ENCODE assay signal across 1 cellular context in the genomic region with DNA sequence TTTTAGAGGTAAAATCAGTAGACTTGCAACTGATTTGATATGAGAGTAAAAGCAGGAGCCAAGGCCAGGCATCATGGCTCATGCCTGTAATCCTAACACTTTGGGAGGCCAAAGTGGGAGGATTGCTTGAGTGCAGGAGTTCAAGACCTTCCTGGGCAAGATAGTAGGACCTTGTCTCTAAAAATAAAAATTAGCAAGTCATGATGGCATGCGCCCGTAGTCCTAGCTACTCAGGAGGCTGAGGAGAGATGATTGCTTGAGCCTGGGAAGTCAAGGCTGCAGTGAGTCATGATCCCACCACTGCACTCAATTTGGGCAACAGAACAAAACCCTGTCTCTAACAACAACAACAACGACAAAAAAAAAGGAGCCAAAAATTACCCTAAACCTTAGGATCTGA.
TF ChIP-seq lines count a peak whose summit lies in the region.

No MANE protein-coding gene starts in this region.

TF ChIP-seq in SK-N-SH treated with all-trans-retinoic acid at 6 μM for 48 hours, 23 proteins besides CTCF, POLR2A, EP300 and RAD21 (continued from another document):
- no peak for TF ChIP-seq RARB (CRISPR knock-in tag; IDR thresholded peaks at IDR 0.05)
- TF ChIP-seq SNAI2 (CRISPR knock-in tag; IDR thresholded peaks at IDR 0.05) = no peak
- no peak for TF ChIP-seq CSDC2 (CRISPR knock-in tag; IDR thresholded peaks at IDR 0.05)
- TF ChIP-seq GLIS3 (CRISPR knock-in tag; IDR thresholded peaks at IDR 0.05) = no peak
- TF ChIP-seq OSR1 (CRISPR knock-in tag; IDR thresholded peaks at IDR 0.05) = no peak
- TF ChIP-seq CSRNP3 (CRISPR knock-in tag; IDR thresholded peaks at IDR 0.05) = no peak
